22 cellular contexts compared by ENCODE assay signal in the genomic region with DNA sequence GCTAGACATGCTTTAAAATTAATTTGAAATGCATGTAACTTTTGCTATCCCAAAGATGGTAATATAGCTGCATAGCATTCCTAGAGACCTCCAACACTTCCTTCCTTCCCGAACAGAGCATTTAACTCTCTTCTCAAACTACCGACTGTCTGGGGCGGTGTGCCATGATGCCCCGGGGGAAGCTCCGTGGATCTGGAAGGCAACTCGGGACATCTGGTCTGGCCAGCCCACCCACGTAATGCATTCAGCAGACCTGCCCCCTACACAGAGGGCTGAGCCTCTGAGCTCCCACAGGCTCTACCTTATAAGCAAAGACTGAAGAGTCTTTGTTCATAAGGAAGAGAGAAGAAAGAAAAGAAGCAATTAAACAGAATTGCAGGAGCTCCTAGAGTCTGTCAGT. TPM values are rescaled to one million over a fixed set of nuclear protein-coding genes. Genes with fewer than 3 reads are reported as not detected.
DNase-seq lines count a peak whose midpoint lies in the region; ATAC-seq lines count a peak whose summit lies in the region.
"Had no signal": no experiment of that assay in that cellular context is flagged by ENCODE, and none has a peak within 500 bp of the region (broad histone marks: within the 10 kb centered on the region; RNA-seq: fewer than 3 reads in every experiment).

No MANE protein-coding gene starts in this region.

- no peak overlapping the region for H3K27ac ChIP-seq in right cardiac atrium (ENCODE audit: low read length)
- H3K27ac ChIP-seq in SJCRH30: no peak overlapping the region
- H3K27ac ChIP-seq: body of pancreas, ovary, tibial nerve, WERI-Rb-1 had no signal

- WGBS in right cardiac atrium: 30% methylated on average over 7 of the region's 7 CpGs

- intact Hi-C loops in left ventricle myocardium superior (cut with micrococcal nuclease): loop anchor here (10.0 kb wide), 1 partner anchor 395 kb away; no protein-coding TSS in a partner anchor
- intact Hi-C loops in right cardiac atrium (cut with DNase I): no loop called here

- no peaks in the 10 kb centered on the region for H3K9me3 ChIP-seq in right cardiac atrium (ENCODE audit: control insufficient read depth, low read length)
- H3K9me3 ChIP-seq in SJCRH30 (replicated peaks): no peaks in the 10 kb centered on the region
- H3K9me3 ChIP-seq: body of pancreas, ovary had no signal

- DNase-seq in left ventricle myocardium superior (no peak), right cardiac atrium (no peak), SJCRH30 (peak; percentile 75 to 80), fibroblast of peridontal ligament (ENCODE audit: extremely low read depth) (peak; percentile 5), GOT3 (lab: John Stamatoyannopoulos, UW) (no peak), NAMALWA (ENCODE audit: low spot score) (no peak)
- DNase-seq in activated CD4-positive, CD25-positive, alpha-beta regulatory T cell (lab: John Stamatoyannopoulos, UW): no peak
- DNase-seq: activated CD4-positive, alpha-beta T cell treated with anti-CD3 and anti-CD28 coated beads, Interleukin-2, amount 10 ng/mL, durations not matched to agents 24 days and 14 days; activated T-cell treated with anti-CD3 and anti-CD28 coated beads, Interleukin-2, amount 50 U/mL, for 48 hours; body of pancreas; COR-L47; DND-41; head of caudate nucleus; mammary epithelial cell; NCI-H1092 treated with DMSO at 0.1 percent for 48 hours; NCI-H2029; nephron progenitor cell; ovary; WERI-Rb-1 had no signal

- H3K36me3 ChIP-seq in SJCRH30: no peaks in the 10 kb centered on the region
- H3K36me3 ChIP-seq: ovary, tibial nerve, WERI-Rb-1 had no signal

- H3K4me1 ChIP-seq in right cardiac atrium (ENCODE audit: control insufficient read depth, insufficient read depth, low read length): no peaks in the 10 kb centered on the region
- H3K4me1 ChIP-seq in SJCRH30: no peaks in the 10 kb centered on the region
- H3K4me1 ChIP-seq: body of pancreas had no signal

- no peak overlapping the region for H3K4me3 ChIP-seq in right cardiac atrium (ENCODE audit: low read length)
- H3K4me3 ChIP-seq in SJCRH30: no peak overlapping the region
- H3K4me3 ChIP-seq: body of pancreas, GM12878, ovary, tibial nerve had no signal

- H3K27me3 ChIP-seq in right cardiac atrium (ENCODE audit: control insufficient read depth, insufficient read depth): no peaks in the 10 kb centered on the region
- no peaks in the 10 kb centered on the region for H3K27me3 ChIP-seq in SJCRH30
- H3K27me3 ChIP-seq: body of pancreas, ovary, tibial nerve had no signal

- ATAC-seq in left ventricle myocardium superior (peak; percentile 18), right cardiac atrium (no peak), GM21390 (IDR thresholded peaks at IDR 0.05; ENCODE audit: unreplicated experiment) (no peak)
- ATAC-seq: body of pancreas, GM12878 had no signal

RNA-seq across cellular contexts. Expression of a gene that starts 34.7 kb away (rescaled TPM):
- total RNA-seq in left ventricle myocardium superior (47.6 TPM), right cardiac atrium (100 to 1,000 TPM in 1 of 4 donors, 10 to 100 TPM in 3; 31.3 to 107 (median 58.1) TPM)
- 24.4 TPM for polyA plus RNA-seq in right cardiac atrium
- total RNA-seq in SJCRH30 (2014; rRNA removed; shearing (Covaris generic)): 27.4 and 29.6 TPM in 2 replicates

RNA-seq across cellular contexts. Expression of a gene that starts 42.7 kb away (rescaled TPM):
- total RNA-seq in left ventricle myocardium superior (31.6 TPM), right cardiac atrium (10 to 100 TPM; 21.3 to 73.3 (median 29.6) TPM)
- polyA plus RNA-seq in right cardiac atrium: 21.9 TPM
- total RNA-seq in SJCRH30 (2014; rRNA removed; shearing (Covaris generic)): 7.6 and 8.7 TPM in 2 replicates

Comparison
In these comparisons a context has a peak if more than half of its experiments do, and no peak if none do; other contexts are left out.
1. DNase-seq: peak in SJCRH30 (2 of 2) and fibroblast of peridontal ligament (single experiment); none in left ventricle myocardium superior (single experiment), right cardiac atrium (0 of 3), activated CD4-positive, CD25-positive, alpha-beta regulatory T cell (0 of 4), GOT3 (single experiment) and NAMALWA (single experiment).